ENCODE assay signal across 11 cellular contexts in the genomic region with DNA sequence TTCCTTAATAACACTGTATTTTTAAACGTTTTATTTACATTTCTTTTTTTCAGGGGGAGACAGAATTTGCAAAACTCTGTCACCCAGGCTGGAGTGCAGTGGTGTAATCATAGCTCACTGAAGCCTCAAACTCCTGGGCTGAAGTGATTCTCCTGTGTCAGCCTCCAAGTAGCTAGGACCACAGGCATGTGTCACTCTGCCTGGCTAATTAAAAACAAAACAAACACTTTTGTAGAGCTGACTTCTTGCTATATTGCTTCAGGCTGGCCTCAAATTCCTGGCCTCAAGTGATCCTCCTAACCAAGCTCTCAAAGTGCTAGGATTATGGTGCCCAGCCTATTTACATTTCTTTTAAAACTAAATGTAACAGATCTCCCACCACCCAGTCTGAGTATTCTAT. TPM values are rescaled to one million over a fixed set of nuclear protein-coding genes. Genes with fewer than 3 reads are reported as not detected.
DNase-seq lines count a peak whose midpoint lies in the region; TF ChIP-seq lines count a peak whose summit lies in the region.
"Had no signal": no experiment of that assay in that cellular context is flagged by ENCODE, and none has a peak within 500 bp of the region (broad histone marks: within the 10 kb centered on the region; RNA-seq: fewer than 3 reads in every experiment).

No MANE protein-coding gene starts in this region.

- H3K9me3 ChIP-seq in DOHH2 (ENCODE audit: control insufficient read depth, insufficient read depth, low read length): no peaks in the 10 kb centered on the region
- H3K9me3 ChIP-seq: vagina had no signal

- H3K79me2 ChIP-seq in DOHH2 (ENCODE audit: control insufficient read depth, low read length): peaks cover 91% of the 10 kb centered on the region

- peaks cover 16% of the 10 kb centered on the region for H4K20me1 ChIP-seq in DOHH2 (ENCODE audit: control insufficient read depth, insufficient read depth, low read depth, low read length)

- H3K27me3 ChIP-seq in DOHH2 (ENCODE audit: control insufficient read depth, low read length): no peaks in the 10 kb centered on the region
- H3K27me3 ChIP-seq: vagina had no signal

- peaks cover 44% of the 10 kb centered on the region for H3K4me1 ChIP-seq in DOHH2 (ENCODE audit: control insufficient read depth, low read length)

- peaks cover 79% of the 10 kb centered on the region for H3K36me3 ChIP-seq in DOHH2 (ENCODE audit: control insufficient read depth, low read length)

- DNase-seq in RPMI7951 (ENCODE audit: low read depth) (peak; percentile 26), fibroblast of peridontal ligament (ENCODE audit: extremely low read depth) (peak; percentile 50), AG08395 (ENCODE audit: low spot score) (no peak), HUDEP-2 (lab: John Stamatoyannopoulos, UW; ENCODE audit: unreplicated experiment in 76 of 76) (no peak), HT-29 (ENCODE audit: low spot score) (no peak), T-helper 9 cell (no peak)
- DNase-seq: activated CD8-positive, alpha-beta memory T cell treated with anti-CD3 and anti-CD28 coated beads for 24 hours; NCI-H1105 treated with DMSO at 0.1 percent for 48 hours had no signal

- no peak overlapping the region for H3K4me3 ChIP-seq in DOHH2 (ENCODE audit: low read length)
- H3K4me3 ChIP-seq: vagina had no signal

- H3K4me2 ChIP-seq in DOHH2 (ENCODE audit: low read length): no peak overlapping the region

- H3K27ac ChIP-seq in 22Rv1: peak overlapping the region; percentile 3; the same call in 1 of the 2 replicates
- peak overlapping the region; percentile 22 for H3K27ac ChIP-seq in DOHH2 (ENCODE audit: low read depth, low read length)
- H3K27ac ChIP-seq: vagina had no signal

- peaks cover 27% of the 10 kb centered on the region for H3F3A ChIP-seq in DOHH2 (ENCODE audit: control insufficient read depth, insufficient read depth)

- no peaks in the 10 kb centered on the region for H3K9me2 ChIP-seq in DOHH2 (replicated peaks; ENCODE audit: control insufficient read depth, low read length)

- TF ChIP-seq CTCF in 22Rv1 (IDR thresholded peaks at IDR 0.05) (no peak), DOHH2 (IDR thresholded peaks at IDR 0.05; ENCODE audit: low read depth, low read length, poor library complexity, severe bottlenecking) (no peak)

RNA-seq across cellular contexts. Expression of a gene that starts 12.7 kb away (rescaled TPM):
- 24.3 and 26.0 TPM in 2 replicates for total RNA-seq in RPMI7951 (2014; rRNA removed; shearing (Covaris generic))
- total RNA-seq in HT-29 (2014; rRNA removed; shearing (Covaris generic)): 87.4 and 104 TPM in 2 replicates

Comparison
In these comparisons a context has a peak if more than half of its experiments do, and no peak if none do; other contexts are left out.
1. DNase-seq: peak in RPMI7951 (single experiment) and fibroblast of peridontal ligament (single experiment); none in AG08395 (single experiment), HUDEP-2 (0 of 76), HT-29 (single experiment) and T-helper 9 cell (single experiment).